ENCODE assay signal across 1 cellular context in the genomic region with DNA sequence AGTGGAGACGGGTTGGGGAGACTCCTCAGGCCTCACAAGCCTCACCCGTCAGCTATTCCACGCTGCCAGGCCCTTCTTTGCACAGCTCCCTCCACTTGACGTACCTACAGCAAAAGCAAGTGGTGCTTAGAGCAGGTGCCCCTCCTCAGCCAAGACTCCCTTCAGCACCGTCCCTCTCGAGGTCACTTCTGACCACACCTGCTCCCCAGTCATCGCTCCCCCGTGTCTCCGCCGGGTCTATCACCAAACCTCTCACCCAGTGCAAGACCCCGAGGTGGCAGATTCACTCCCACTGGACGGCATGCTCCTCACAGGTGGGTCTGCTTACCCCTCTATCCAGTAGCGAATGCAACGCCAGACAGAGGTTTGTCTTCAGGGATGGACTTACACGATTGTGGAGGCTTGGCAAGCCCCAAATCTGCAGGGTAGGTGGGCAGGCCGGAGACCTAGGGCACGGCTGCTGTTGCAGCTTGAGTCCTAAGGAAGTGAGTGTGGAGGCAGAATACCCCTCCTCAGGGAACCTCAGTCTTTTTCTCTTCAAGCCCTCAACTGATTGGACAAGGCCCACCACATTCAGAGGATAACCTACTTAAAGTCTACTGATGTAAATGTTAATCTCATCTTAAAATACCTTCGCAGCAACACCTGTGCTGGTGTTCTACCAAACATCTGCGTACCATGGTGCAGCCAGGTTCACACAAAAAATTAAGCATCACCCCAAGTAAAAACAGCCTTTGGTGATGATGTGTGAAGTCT.
TF ChIP-seq lines count a peak whose summit lies in the region.

No MANE protein-coding gene starts in this region.

TF ChIP-seq in H1, 55 proteins besides CTCF, POLR2A, EP300 and RAD21:
- no peak for TF ChIP-seq KDM4A (IDR thresholded peaks at IDR 0.05; ENCODE audit: low read depth, low read length, severe bottlenecking)
- TF ChIP-seq CBX5 (IDR thresholded peaks at IDR 0.05; ENCODE audit: low read depth, low read length) = no peak
- peak; percentile 62; the same call in 1 of the 2 replicates for TF ChIP-seq KDM1A (IDR thresholded peaks at IDR 0.05; ENCODE audit: borderline replicate concordance, low read length)
- TF ChIP-seq, protein P1, sequence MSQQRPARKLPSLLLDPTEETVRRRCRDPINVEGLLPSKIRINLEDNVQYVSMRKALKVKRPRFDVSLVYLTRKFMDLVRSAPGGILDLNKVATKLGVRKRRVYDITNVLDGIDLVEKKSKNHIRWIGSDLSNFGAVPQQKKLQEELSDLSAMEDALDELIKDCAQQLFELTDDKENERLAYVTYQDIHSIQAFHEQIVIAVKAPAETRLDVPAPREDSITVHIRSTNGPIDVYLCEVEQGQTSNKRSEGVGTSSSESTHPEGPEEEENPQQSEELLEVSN (IDR thresholded peaks at IDR 0.05) = no peak
- TF ChIP-seq, protein P2, sequence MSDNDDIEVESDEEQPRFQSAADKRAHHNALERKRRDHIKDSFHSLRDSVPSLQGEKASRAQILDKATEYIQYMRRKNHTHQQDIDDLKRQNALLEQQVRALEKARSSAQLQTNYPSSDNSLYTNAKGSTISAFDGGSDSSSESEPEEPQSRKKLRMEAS (IDR thresholded peaks at IDR 0.05) = no peak
- TF ChIP-seq EZH2 (IDR thresholded peaks at IDR 0.05; ENCODE audit: low read depth, low read length, severe bottlenecking) = peak; percentile 12
